ENCODE assay signal across 16 cellular contexts in the genomic region with DNA sequence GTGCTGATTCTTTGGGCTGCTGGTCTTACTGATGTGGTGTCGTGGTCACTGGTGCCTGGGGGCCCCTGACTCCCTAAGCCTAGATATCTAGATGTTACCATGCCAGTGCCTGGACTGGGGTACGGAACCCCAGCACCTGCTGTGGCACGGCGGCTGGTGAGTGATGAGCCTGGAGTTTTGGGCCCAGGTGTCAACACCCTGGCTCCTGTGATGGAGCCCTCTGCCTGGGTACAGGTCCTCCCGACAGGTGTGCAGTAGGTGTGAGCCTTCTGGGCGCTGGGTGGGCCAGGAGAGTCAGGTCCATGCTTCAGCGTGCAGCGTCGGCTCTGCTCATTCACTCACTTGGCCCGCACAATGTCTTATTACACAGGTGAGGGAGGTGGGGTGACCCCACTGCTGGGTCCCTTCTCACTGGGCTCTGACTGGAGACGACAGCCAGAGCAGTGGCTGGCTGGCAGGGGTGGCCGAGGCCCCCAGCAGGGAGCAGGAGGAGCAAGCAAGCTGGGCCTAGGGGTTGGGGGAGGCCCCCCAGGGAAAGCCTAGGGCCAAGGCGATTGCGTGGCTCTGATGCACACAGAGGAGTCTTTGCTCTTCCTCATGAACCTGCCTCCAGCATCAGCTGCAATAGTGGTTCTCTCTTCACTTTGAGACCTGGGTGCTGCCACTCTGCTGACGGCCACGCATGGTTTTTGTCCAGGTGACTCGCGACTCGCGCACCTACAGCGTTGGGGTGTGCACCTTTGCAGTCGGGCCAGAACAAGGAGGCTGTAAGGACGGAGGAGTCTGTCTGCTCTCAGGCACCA. TPM values are rescaled to one million over a fixed set of nuclear protein-coding genes. Genes with fewer than 3 reads are reported as not detected.
DNase-seq lines count a peak whose midpoint lies in the region; ATAC-seq, FAIRE-seq and TF ChIP-seq lines count a peak whose summit lies in the region.
"Had no signal": no experiment of that assay in that cellular context is flagged by ENCODE, and none has a peak within 500 bp of the region (broad histone marks: within the 10 kb centered on the region; RNA-seq: fewer than 3 reads in every experiment).

No MANE protein-coding gene starts in this region.

- H3K4me3 ChIP-seq in IMR-90 (ENCODE audit: insufficient read depth, low read depth, low read length) = no peak overlapping the region
- no peak overlapping the region for H3K4me3 ChIP-seq in K562
- no peak overlapping the region for H3K4me3 ChIP-seq in liver (ENCODE audit: low read depth in 1 of 3, low read length in 3 of 3)
- no peak overlapping the region for H3K4me3 ChIP-seq in spleen
- H3K4me3 ChIP-seq: GM23338 had no signal

- no peak overlapping the region for H3K14ac ChIP-seq in IMR-90 (replicated peaks; ENCODE audit: low read depth, low read length)

- intact Hi-C loops in IMR-90 (cut with micrococcal nuclease) (no loop called here), K562 (cut with micrococcal nuclease) (no loop called here), spleen (cut with DNase I; ENCODE audit: low total_unique reads) (no loop called here)

- CTCF ChIA-PET in IMR-90 (lab: Yijun Ruan, JAX) = interaction anchor here (1.4 kb wide), 1 partner anchor 9 kb away, joined by 4 read pairs; no protein-coding TSS in a partner anchor
- CTCF ChIA-PET in K562 (lab: Yijun Ruan, JAX; ENCODE audit: low intra/inter-chr PET ratio) = no interaction called here

- H3K9ac ChIP-seq in IMR-90 (ENCODE audit: low read depth, low read length) = no peak overlapping the region
- no peak overlapping the region for H3K9ac ChIP-seq in K562 (ENCODE audit: insufficient read depth in 1 of 2, low read depth in 2 of 2, low read length in 2 of 2)
- H3K9ac ChIP-seq in liver (ENCODE audit: low read depth in 1 of 2, low read length in 2 of 2) = no peak overlapping the region

- no peak overlapping the region for H4K91ac ChIP-seq in IMR-90 (ENCODE audit: insufficient read depth, low read depth, low read length)

- H2AK5ac ChIP-seq in IMR-90 (ENCODE audit: low read depth, low read length) = no peak overlapping the region

- H3K27me3 ChIP-seq in IMR-90 (ENCODE audit: control insufficient read depth, insufficient read depth, low read length) (no peaks in the 10 kb centered on the region), K562 (ENCODE audit: control insufficient read depth in 2 of 2, insufficient read depth in 2 of 2, low read length in 2 of 2) (no peaks in the 10 kb centered on the region), liver (ENCODE audit: control insufficient read depth in 4 of 4, insufficient read depth in 4 of 4, low read length in 3 of 4) (no peaks in the 10 kb centered on the region), spleen (replicated peaks in 1 of 7) (no peaks in the 10 kb centered on the region)
- H3K27me3 ChIP-seq: BE2C had no signal

- dilution Hi-C loops in IMR-90 (cut with HindIII; ENCODE audit: low sequenced_read_pairs, unreplicated experiment) = no loop called here

- H3K56ac ChIP-seq in IMR-90 (ENCODE audit: extremely low read depth, insufficient read depth, low read length) = no peak overlapping the region

- H2AFZ ChIP-seq in IMR-90 (replicated peaks; ENCODE audit: low read length, poor library complexity) = peak overlapping the region; percentile 5
- no peak overlapping the region for H2AFZ ChIP-seq in K562 (ENCODE audit: low read depth, low read length)
- H2AFZ ChIP-seq: GM23338 had no signal

- peaks cover 23% of the 10 kb centered on the region for H3K9me1 ChIP-seq in IMR-90 (ENCODE audit: insufficient read depth, low read length)
- no peaks in the 10 kb centered on the region for H3K9me1 ChIP-seq in K562 (ENCODE audit: control insufficient read depth, insufficient read depth, low read length)

- H3K27ac ChIP-seq in IMR-90 (ENCODE audit: insufficient read depth, low read length) (no peak overlapping the region), K562 (ENCODE audit: extremely low read depth, low read depth, low read length) (no peak overlapping the region), liver (ENCODE audit: low read depth in 1 of 2, low read length in 2 of 2) (peak overlapping the region; percentile 51 to 75), spleen (no peak overlapping the region)
- H3K27ac ChIP-seq: C4-2B had no signal

- no peak overlapping the region for H3K4ac ChIP-seq in IMR-90 (ENCODE audit: low read depth, low read length)

- H4K5ac ChIP-seq in IMR-90 (ENCODE audit: low read depth, low read length) = no peak overlapping the region

- BruUV-seq in IMR-90 (replicated peaks; lab: Mats Ljungman, UMichigan) (no TSS peak), K562 (replicated peaks; lab: Mats Ljungman, UMichigan) (no TSS peak)

- ATAC-seq in IMR-90 (ENCODE audit: low read depth) (no peak), K562 (no peak)
- ATAC-seq: GM23338 had no signal

- TF ChIP-seq CTCF in IMR-90 (conservative IDR thresholded peaks at IDR 0.05; ENCODE audit: low read depth, low read length) (no peak), K562 (IDR thresholded peaks at IDR 0.05 in 2 of 3, conservative IDR thresholded peaks at IDR 0.05 in 1 of 3; ENCODE audit: insufficient read depth in 2 of 3, low read depth in 1 of 3, low read length in 3 of 3) (no peak), liver (IDR thresholded peaks at IDR 0.05; ENCODE audit: low read depth, low read length, missing input control) (no peak), spleen (IDR thresholded peaks at IDR 0.05 in 8 of 11, conservative IDR thresholded peaks at IDR 0.05 in 3 of 11) (no peak)

- no peaks in the 10 kb centered on the region for H3K79me2 ChIP-seq in K562 (ENCODE audit: control insufficient read depth, insufficient read depth, low read length)

- no peak overlapping the region for H2BK20ac ChIP-seq in IMR-90 (ENCODE audit: low read depth, low read length)

- peaks cover 11 to 17% of the 10 kb centered on the region in 2 experiments for H3K79me1 ChIP-seq in IMR-90 (ENCODE audit: low read depth in 1 of 2, low read length in 2 of 2)

- no peak overlapping the region for H3K4me2 ChIP-seq in IMR-90 (ENCODE audit: low read depth, low read length)
- H3K4me2 ChIP-seq in K562 (ENCODE audit: insufficient read depth, low read length) = no peak overlapping the region
- H3K4me2 ChIP-seq: GM23338 had no signal

- H3K18ac ChIP-seq in IMR-90 (ENCODE audit: low read depth, low read length) = no peak overlapping the region

- no peak overlapping the region for H2BK120ac ChIP-seq in IMR-90 (ENCODE audit: low read depth, low read length)

- H3K23ac ChIP-seq in IMR-90 (ENCODE audit: low read depth, low read length) = no peak overlapping the region

- H3K9me3 ChIP-seq in IMR-90 (ENCODE audit: control insufficient read depth, insufficient read depth, low read length) = no peaks in the 10 kb centered on the region
- no peaks in the 10 kb centered on the region for H3K9me3 ChIP-seq in K562 (replicated peaks; ENCODE audit: control insufficient read depth, insufficient read depth, low read depth, low read length)
- H3K9me3 ChIP-seq in liver (ENCODE audit: control insufficient read depth in 4 of 4, low read length in 3 of 4) = no peaks in the 10 kb centered on the region
- H3K9me3 ChIP-seq in spleen = no peaks in the 10 kb centered on the region
- H3K9me3 ChIP-seq: BE2C had no signal

- no peak overlapping the region for H2BK5ac ChIP-seq in IMR-90 (ENCODE audit: low read depth, low read length, poor library complexity, severe bottlenecking)

- TF ChIP-seq RAD21 in IMR-90 (IDR thresholded peaks at IDR 0.05; ENCODE audit: low read length) = no peak
- TF ChIP-seq RAD21 in K562 (CRISPR knock-in tag; conservative IDR thresholded peaks at IDR 0.05 in 1 of 2, IDR thresholded peaks at IDR 0.05 in 1 of 2) = no peak
- TF ChIP-seq RAD21 in liver (IDR thresholded peaks at IDR 0.05) = no peak

- no peak overlapping the region for H2AK9ac ChIP-seq in IMR-90 (replicated peaks; ENCODE audit: low read depth, low read length, poor library complexity)

- 100% methylated on average over 10 of the region's 23 CpGs; no CpG with 5 or more reads in 1 of the 2 experiments for WGBS in IMR-90 (ENCODE audit: extremely low coverage in 2 of 2, insufficient read length in 1 of 2), 2 experiments
- WGBS in K562 (ENCODE audit: insufficient coverage, low coverage, missing lambda C conversion rate) = 98% methylated on average over 21 of the region's 23 CpGs
- WGBS in liver = 70% methylated on average over 23 of the region's 23 CpGs
- 94 to 98% (median 98%) methylated on average over 21 to 23 of the region's 23 CpGs for WGBS in spleen, 5 donors

- peaks cover 46% of the 10 kb centered on the region for H3K36me3 ChIP-seq in IMR-90 (ENCODE audit: control insufficient read depth, insufficient read depth, low read length)
- peaks cover 94% of the 10 kb centered on the region for H3K36me3 ChIP-seq in K562 (ENCODE audit: control insufficient read depth, insufficient read depth, low read length)
- peaks cover 3 to 41% (median 30%) of the 10 kb centered on the region in 4 donors for H3K36me3 ChIP-seq in liver (ENCODE audit: control insufficient read depth in 4 of 4, insufficient read depth in 3 of 4, low read depth in 1 of 4, low read length in 3 of 4)
- peaks cover 5 to 100% (median 97%) of the 10 kb centered on the region in 6 donors for H3K36me3 ChIP-seq in spleen

- no peaks in the 10 kb centered on the region; the same call in 1 of the 2 replicates for H4K20me1 ChIP-seq in IMR-90 (ENCODE audit: insufficient read depth, low read length)
- no peaks in the 10 kb centered on the region for H4K20me1 ChIP-seq in K562 (replicated peaks; ENCODE audit: control insufficient read depth, insufficient read depth, low read length)

- TF ChIP-seq EP300 in K562 (IDR thresholded peaks at IDR 0.05; ENCODE audit: low read length) = no peak

- no peak for DNase-seq in IMR-90
- no peak for DNase-seq in K562 (ENCODE audit: extremely low read depth in 1 of 4, low spot score in 3 of 4)
- DNase-seq in spleen = peak; percentile 53
- DNase-seq in superior temporal gyrus (ENCODE audit: extremely low spot score) = no peak
- no peak for DNase-seq in MV-4-11 (lab: John Stamatoyannopoulos, UW)
- no peak for DNase-seq in ecto neural progenitor cell (ENCODE audit: low spot score)
- DNase-seq: BE2C; CD4-positive, alpha-beta memory T cell; DND-41; GDM1; H7 had no signal

- FAIRE-seq in K562 (lab: Jason Lieb, UNC) = no peak
- FAIRE-seq: A204.1, GM12892 had no signal

- no peak overlapping the region for H2BK15ac ChIP-seq in IMR-90 (ENCODE audit: low read depth, low read length)

- in situ Hi-C loops in IMR-90 (cut with MboI; ENCODE audit: low sequenced_read_pairs) (no loop called here), K562 (cut with MboI) (no loop called here)

- peaks cover 14% of the 10 kb centered on the region for H3K4me1 ChIP-seq in IMR-90 (ENCODE audit: control insufficient read depth, insufficient read depth, low read length)
- H3K4me1 ChIP-seq in K562 (replicated peaks in 1 of 2; ENCODE audit: control insufficient read depth in 2 of 2, insufficient read depth in 2 of 2, low read length in 2 of 2) = no peaks in the 10 kb centered on the region
- H3K4me1 ChIP-seq in liver (ENCODE audit: control insufficient read depth in 4 of 4, insufficient read depth in 4 of 4, low read length in 3 of 4) = peaks cover 7 to 26% (median 14%) of the 10 kb centered on the region in 4 donors
- H3K4me1 ChIP-seq in spleen = no peaks in the 10 kb centered on the region

- no peak overlapping the region for H4K8ac ChIP-seq in IMR-90 (ENCODE audit: low read depth in 2 of 2, low read length in 2 of 2)

- TF ChIP-seq POLR2A in IMR-90 (IDR thresholded peaks at IDR 0.05; ENCODE audit: low read depth, low read length) (no peak), K562 (conservative IDR thresholded peaks at IDR 0.05) (no peak), spleen (IDR thresholded peaks at IDR 0.05) (no peak)

- POLR2A ChIA-PET in IMR-90 (lab: Charles Lee; ENCODE audit: unreplicated experiment) = no interaction called here
- POLR2A ChIA-PET in K562 (lab: Yijun Ruan, JAX) = interaction anchor here (1.2 kb wide), 1 partner anchor 9 kb away, joined by 4 read pairs; no protein-coding TSS in a partner anchor

RNA-seq across cellular contexts. Expression of gene SLC22A1, which starts 42.5 kb away (rescaled TPM):
- total RNA-seq in IMR-90 (2012; rRNA removed) (0.28 TPM in 1 of 2 replicates, not detected in the other), K562 (2014; rRNA removed) (0.37 TPM in 1 of 2 replicates, not detected in the other), K562 (2014; rRNA removed; fragmentation: Illumina TruSeq; extraction: Trizol) (0.18 and 0.19 TPM in 2 replicates), K562 (2015; rRNA removed; fragmentation: Illumina TruSeq; extraction: Trizol) (0.33 and 0.45 TPM in 2 replicates), K562 (2021) (0.54 and 0.60 TPM in 2 replicates), liver (100 to 1,000 TPM in 1 of 2 donors, under 1 TPM in 1; 0.79 to 407 TPM), spleen (1 to 10 TPM; 2.4 to 6.1 (median 4.6) TPM)
- polyA plus RNA-seq in IMR-90 (2012; rRNA removed) (0.09 and 0.10 TPM in 2 replicates), K562 (2011; rRNA removed) (0.08 and 0.26 TPM in 2 replicates), K562 (2014; fragmentation: Illumina TruSeq; extraction: Trizol) (0.12 TPM in 1 of 2 replicates, not detected in the other), K562 (2014; fragmentation: Nextera tagmentation; extraction: Ambion mirVana) (under 1 TPM in 1 of 2 experiments, not detected in 1; 0.11 TPM), K562 (2014; rRNA removed) (0.24 TPM in 1 of 2 replicates, not detected in the other), liver (1,000 to 10,000 TPM in 1 of 2 donors, 100 to 1,000 TPM in 1; 471 to 1,107 TPM), spleen (1 to 10 TPM in 2 of 3 donors, under 1 TPM in 1; 0.23 to 2.8 (median 1.3) TPM)
- 0.08 TPM in 1 of 2 replicates, not detected in the other for polyA plus RNA-seq in IMR-90 (2012; cell fraction: cytosol; rRNA removed)
- polyA plus RNA-seq in IMR-90 (2012; cell fraction: nucleus; rRNA removed; ENCODE audit: low replicate concordance) = 0.60 and 1.0 TPM in 2 replicates
- 0.86 and 0.93 TPM in 2 replicates for total RNA-seq in K562 (2011; cell fraction: chromatin; rRNA removed; ENCODE audit: low replicate concordance)
- 0.67 and 0.79 TPM in 2 replicates for total RNA-seq in K562 (2011; cell fraction: nucleolus; rRNA removed)
- 1.5 and 1.9 TPM in 2 replicates for total RNA-seq in K562 (2011; cell fraction: nucleoplasm; rRNA removed)
- 0.18 TPM in 1 of 2 replicates, not detected in the other for polyA plus RNA-seq in K562 (2011; cell fraction: cytosol; rRNA removed)
- 0.60 and 0.74 TPM in 2 replicates for polyA plus RNA-seq in K562 (2011; cell fraction: nucleus; rRNA removed)
- 0.14 and 0.25 TPM in 2 replicates for polyA plus RNA-seq in K562 (2012)
- polyA minus RNA-seq in K562 (2011; rRNA and poly(A)+ RNA removed) = 0.33 and 0.56 TPM in 2 replicates
- not detected in 2 replicates for polyA minus RNA-seq in K562 (2011; cell fraction: cytosol; rRNA and poly(A)+ RNA removed)
- polyA minus RNA-seq in K562 (2011; cell fraction: nucleus; rRNA and poly(A)+ RNA removed) = 0.67 TPM in 2 replicates

Comparison
In these comparisons a context has a peak if more than half of its experiments do, and no peak if none do; other contexts are left out.
1. H3K27ac ChIP-seq: peak in liver (2 of 2); none in IMR-90 (single experiment), K562 (single experiment) and spleen (0 of 8).